ENCODE assay signal across 15 cellular contexts in the genomic region with DNA sequence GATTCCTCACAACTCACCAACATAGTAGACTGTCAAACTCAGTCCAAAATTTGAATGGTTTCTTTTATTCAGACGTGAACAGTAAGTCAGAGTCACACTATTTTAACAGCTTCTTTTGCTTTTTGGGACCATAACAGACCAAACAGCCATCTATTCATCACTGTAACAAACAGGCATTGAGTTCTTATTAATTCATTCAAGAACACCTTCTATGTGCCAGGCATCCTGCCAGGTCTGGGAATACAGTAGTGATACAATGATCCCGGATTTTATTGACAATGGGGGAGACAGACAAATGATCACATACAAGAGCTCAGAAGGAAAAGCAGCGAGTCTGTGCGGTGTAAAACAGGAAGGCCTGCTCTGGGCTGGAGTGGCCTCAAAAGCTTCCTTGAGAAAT.
DNase-seq lines count a peak whose midpoint lies in the region; ATAC-seq and TF ChIP-seq lines count a peak whose summit lies in the region.
"Had no signal": no experiment of that assay in that cellular context is flagged by ENCODE, and none has a peak within 500 bp of the region (broad histone marks: within the 10 kb centered on the region; RNA-seq: fewer than 3 reads in every experiment).

No MANE protein-coding gene starts in this region.

- no peaks in the 10 kb centered on the region for H3K27me3 Mint-ChIP-seq in neural crest cell (ENCODE audit: low read depth)
- H3K27me3 Mint-ChIP-seq: CD4-positive, alpha-beta T cell had no signal

- peaks cover 32% of the 10 kb centered on the region for H3K4me1 Mint-ChIP-seq in neural crest cell

- DNase-seq in DMS153 (lab: John Stamatoyannopoulos, UW) (peak; percentile 62), NCI-H1105 treated with DMSO at 0.1 percent for 48 hours (lab: John Stamatoyannopoulos, UW) (peak; percentile 46), dermis blood vessel endothelial cell (peak; percentile 49), neural crest cell (ENCODE audit: low read depth, low spot score) (no peak), SW480 (ENCODE audit: low spot score) (no peak), HuH-7.5 (ENCODE audit: low spot score) (no peak)
- DNase-seq: activated CD4-positive, alpha-beta T cell treated with anti-CD3 and anti-CD28 coated beads for 4 hours; activated naive CD4-positive, alpha-beta T cell treated with anti-CD3 and anti-CD28 coated beads, Interleukin-2, amount 10 ng/mL, durations not matched to agents 7 days and 5 days; activated T-cell treated with anti-CD3 and anti-CD28 coated beads, Interleukin-2, amount 50 U/mL, for 72 hours; CD4-positive, alpha-beta T cell; GDM1; kidney glomerular epithelial cell; NCI-H526; stimulated activated CD4-positive, alpha-beta T cell treated with anti-CD3 and anti-CD28 coated beads, Interleukin-1b, Interleukin-23, amount 100 ng/mL, for 48 hours had no signal

- H3K27ac Mint-ChIP-seq in neural crest cell (ENCODE audit: unreplicated experiment) = peak overlapping the region; percentile 92
- H3K27ac Mint-ChIP-seq: activated naive CD4-positive, alpha-beta T cell treated with anti-CD3 and anti-CD28 coated beads, Interleukin-2, amount 10 ng/mL, durations not matched to agents 7 days and 5 days; activated T-cell treated with anti-CD3 and anti-CD28 coated beads, Interleukin-2, amount 50 U/mL, for 72 hours; CD4-positive, alpha-beta T cell had no signal

- peaks cover 11% of the 10 kb centered on the region for H3K9me3 Mint-ChIP-seq in neural crest cell

- no peak overlapping the region for H3K4me3 Mint-ChIP-seq in neural crest cell
- H3K4me3 Mint-ChIP-seq: activated naive CD4-positive, alpha-beta T cell treated with anti-CD3 and anti-CD28 coated beads, Interleukin-2, amount 10 ng/mL, durations not matched to agents 7 days and 5 days; activated T-cell treated with anti-CD3 and anti-CD28 coated beads, Interleukin-2, amount 50 U/mL, for 72 hours; CD4-positive, alpha-beta T cell had no signal

- TF ChIP-seq CTCF in neural crest cell (conservative IDR thresholded peaks at IDR 0.05) = no peak

- ATAC-seq in GM18520 (IDR thresholded peaks at IDR 0.05; ENCODE audit: unreplicated experiment) = no peak
- ATAC-seq: activated T-cell treated with anti-CD3 and anti-CD28 coated beads, Interleukin-2, amount 50 U/mL, for 72 hours had no signal

- H3K36me3 Mint-ChIP-seq in neural crest cell (ENCODE audit: low read depth) = peaks cover 2% of the 10 kb centered on the region

Comparison
In these comparisons a context has a peak if more than half of its experiments do, and no peak if none do; other contexts are left out.
1. DNase-seq: peak in DMS153 (single experiment), NCI-H1105 treated with DMSO at 0.1 percent for 48 hours (single experiment) and dermis blood vessel endothelial cell (single experiment); none in neural crest cell (single experiment), SW480 (single experiment) and HuH-7.5 (single experiment).